18 cellular contexts compared by ENCODE assay signal in genomic region chr21:34455628-34456027, GRCh38. TPM values are rescaled to one million over a fixed set of nuclear protein-coding genes. Genes with fewer than 3 reads are reported as not detected.
"Had no signal": no experiment of that assay in that cellular context is flagged by ENCODE, and none has a peak within 500 bp of the region (broad histone marks: within the 10 kb centered on the region; RNA-seq: fewer than 3 reads in every experiment).

No MANE protein-coding gene starts in this region.

RNA-seq across cellular contexts. Expression of gene SMIM34, which starts 31.9 kb away (rescaled TPM):
- total RNA-seq: chondrocyte, colonic mucosa, dermis microvascular lymphatic vessel endothelial cell, endodermal cell, esophagus mucosa, esophagus squamous epithelium, gastrocnemius medialis, glomerular endothelial cell, kidney epithelial cell, left colon, left lobe of liver, left ventricle myocardium inferior, lung microvascular endothelial cell, mesenteric fat pad, mesothelial cell of epicardium, mucosa of descending colon, myocyte had no signal
- polyA plus RNA-seq: keratinocyte had no signal

RNA-seq across cellular contexts. Expression of gene KCNE1, which starts 56.4 kb away (rescaled TPM):
- total RNA-seq: kidney epithelial cell had no signal
